In genomic region chrX:85998954-85999353, GRCh38 we compare ENCODE assay signal across 22 cellular contexts.
"Had no signal": no experiment of that assay in that cellular context is flagged by ENCODE, and none has a peak within 500 bp of the region (broad histone marks: within the 10 kb centered on the region; RNA-seq: fewer than 3 reads in every experiment).

No MANE protein-coding gene starts in this region.

- H3K4me2 ChIP-seq: hepatocyte had no signal

- H3K27ac ChIP-seq: coronary artery, dorsolateral prefrontal cortex, esophagus muscularis mucosa, foreskin keratinocyte, gastroesophageal sphincter, heart left ventricle, hepatocyte, left lung, lower lobe of right lung had no signal

- DNase-seq: dermis blood vessel endothelial cell; dorsolateral prefrontal cortex; effector CD4-positive, alpha-beta T cell; effector memory CD4-positive, alpha-beta T cell; foreskin keratinocyte; heart left ventricle; hypothalamus; immature natural killer cell; islet precursor cell; left cardiac atrium; left lung; left ventricle myocardium superior; lower lobe of right lung; mesenchymal stem cell; mucosa of descending colon; naive B cell had no signal

- H3K4me1 ChIP-seq: foreskin keratinocyte, gastroesophageal sphincter, left lung, lower lobe of right lung had no signal

- H3K27me3 ChIP-seq: esophagus muscularis mucosa, foreskin keratinocyte, gastroesophageal sphincter, heart left ventricle, hepatocyte, left lung had no signal

- H3K9me3 ChIP-seq: esophagus muscularis mucosa, gastroesophageal sphincter, heart left ventricle, left lung, lower lobe of right lung, mucosa of descending colon had no signal

- ATAC-seq: foreskin keratinocyte, gastroesophageal sphincter, heart left ventricle, left cardiac atrium, left lung, left ventricle myocardium superior, lower lobe of right lung, mucosa of descending colon had no signal

- H3K4me3 ChIP-seq: coronary artery, dorsolateral prefrontal cortex, esophagus muscularis mucosa, gastroesophageal sphincter, heart left ventricle, hepatocyte, left lung, lower lobe of right lung, mucosa of descending colon had no signal

- H3K36me3 ChIP-seq: esophagus muscularis mucosa, gastroesophageal sphincter, heart left ventricle, left lung, lower lobe of right lung had no signal

- H2AFZ ChIP-seq: hepatocyte had no signal

- FAIRE-seq: endothelial cell of umbilical vein, frontal cortex had no signal
